In genomic region chr16:1771864-1772361, GRCh38 we compare ENCODE assay signal across 8 cellular contexts. TPM values are rescaled to one million over a fixed set of nuclear protein-coding genes. Genes with fewer than 3 reads are reported as not detected.
DNase-seq lines count a peak whose midpoint lies in the region; ATAC-seq, FAIRE-seq and TF ChIP-seq lines count a peak whose summit lies in the region.

No MANE protein-coding gene starts in this region.

- peak; percentile 57 for FAIRE-seq in GM19239 (lab: Jason Lieb, UNC)

- no peaks in the 10 kb centered on the region for H3K27me3 ChIP-seq in RWPE2 (ENCODE audit: insufficient read depth, poor library complexity, severe bottlenecking)
- no peaks in the 10 kb centered on the region for H3K27me3 ChIP-seq in gastrocnemius medialis

- no peak for TF ChIP-seq POLR2A in gastrocnemius medialis (IDR thresholded peaks at IDR 0.05)

- H3K4me3 ChIP-seq in RWPE2 (ENCODE audit: severe bottlenecking) = peak overlapping the region; percentile 83
- peak overlapping the region; percentile 69 for H3K4me3 ChIP-seq in fibroblast of mammary gland (ENCODE audit: control insufficient read depth, low read depth, low read length)
- H3K4me3 ChIP-seq in gastrocnemius medialis = peak overlapping the region; percentile 70 to 99 (median 79)

- in situ Hi-C loops in gastrocnemius medialis (cut with MboI; ENCODE audit: low sequenced_read_pairs in 4 of 4) = no loop called here

- peaks cover 4% of the 10 kb centered on the region for H3K4me1 ChIP-seq in RWPE2 (ENCODE audit: insufficient read depth, poor library complexity, severe bottlenecking)
- peaks cover 24 to 41% of the 10 kb centered on the region in 2 donors for H3K4me1 ChIP-seq in gastrocnemius medialis

- intact Hi-C loops in gastrocnemius medialis (cut with DNase I; ENCODE audit: low total_unique reads) = loop anchor here (2.0 to 10.0 kb wide), 2 partner anchors 55 to 443 kb away; partner anchors contain the start of genes BRICD5, FAHD1, HAGH and PGP
- intact Hi-C loops in sciatic nerve (cut with DNase I) = no loop called here
- intact Hi-C loops in head of caudate nucleus (cut with DNase I) = no loop called here

- no peak for TF ChIP-seq CTCF in RWPE2 (IDR thresholded peaks at IDR 0.05; ENCODE audit: poor library complexity, severe bottlenecking)
- no peak for TF ChIP-seq CTCF in fibroblast of mammary gland (conservative IDR thresholded peaks at IDR 0.05; ENCODE audit: control insufficient read depth, insufficient read depth, low read depth, low read length)
- no peak for TF ChIP-seq CTCF in gastrocnemius medialis (IDR thresholded peaks at IDR 0.05 in 4 of 5, conservative IDR thresholded peaks at IDR 0.05 in 1 of 5)

- ATAC-seq in RWPE2 (ENCODE audit: low read depth) = no peak
- ATAC-seq in gastrocnemius medialis = no peak
- no peak for ATAC-seq in HG02759 (IDR thresholded peaks at IDR 0.05; ENCODE audit: unreplicated experiment)
- ATAC-seq in sciatic nerve = no peak

- no peaks in the 10 kb centered on the region for H3K9me3 ChIP-seq in RWPE2 (ENCODE audit: severe bottlenecking)
- no peaks in the 10 kb centered on the region for H3K9me3 ChIP-seq in gastrocnemius medialis

- H3K36me3 ChIP-seq in RWPE2 (ENCODE audit: low read depth) (peaks cover 30% of the 10 kb centered on the region), gastrocnemius medialis (peaks cover 0 to 29% of the 10 kb centered on the region in 2 donors)

- H3K27ac ChIP-seq in RWPE2 (ENCODE audit: poor library complexity, severe bottlenecking) (peak overlapping the region; percentile 66), gastrocnemius medialis (peak overlapping the region; percentile 77 to 99 (median 94))

- DNase-seq in GM19239 (ENCODE audit: insufficient read length, low spot score) = no peak
- DNase-seq in RWPE2 (ENCODE audit: low spot score) = no peak
- no peak for DNase-seq in fibroblast of mammary gland (ENCODE audit: low read depth)
- DNase-seq in gastrocnemius medialis = no peak
- DNase-seq in sciatic nerve (ENCODE audit: low spot score) = no peak
- DNase-seq in head of caudate nucleus = no peak
- DNase-seq in A172 (ENCODE audit: low spot score) = no peak

RNA-seq across cellular contexts. Expression of gene NME3, which starts 0.6 kb away (rescaled TPM):
- total RNA-seq in gastrocnemius medialis (10 to 100 TPM; 18.1 to 41.4 (median 34.2) TPM), sciatic nerve (50.1 TPM)
- total RNA-seq in A172 (2014; rRNA removed; shearing (Covaris generic)) = 1.3 and 4.6 TPM in 2 replicates

RNA-seq across cellular contexts. Expression of gene EME2, which starts 0.7 kb away (rescaled TPM):
- total RNA-seq in gastrocnemius medialis = 1 to 10 TPM; 2.1 to 9.2 (median 6.2) TPM
- 15.3 TPM for total RNA-seq in sciatic nerve
- total RNA-seq in A172 (2014; rRNA removed; shearing (Covaris generic)) = 7.8 and 15.8 TPM in 2 replicates

RNA-seq across cellular contexts. Expression of gene MRPS34, which starts 1.0 kb away (rescaled TPM):
- 100 to 1,000 TPM in 2 of 4 donors, 10 to 100 TPM in 2; 65.4 to 120 (median 90.0) TPM for total RNA-seq in gastrocnemius medialis
- 42.7 TPM for total RNA-seq in sciatic nerve
- 208 and 223 TPM in 2 replicates for total RNA-seq in A172 (2014; rRNA removed; shearing (Covaris generic))

RNA-seq across cellular contexts. Expression of gene SPSB3, which starts 10.5 kb away (rescaled TPM):
- total RNA-seq in gastrocnemius medialis (100 to 1,000 TPM in 1 of 4 donors, 10 to 100 TPM in 3; 86.2 to 161 (median 88.3) TPM), sciatic nerve (35.3 TPM)
- total RNA-seq in A172 (2014; rRNA removed; shearing (Covaris generic)) = 36.7 and 37.9 TPM in 2 replicates

RNA-seq across cellular contexts. Expression of gene NUBP2, which starts 10.8 kb away (rescaled TPM):
- total RNA-seq in gastrocnemius medialis = 100 to 1,000 TPM in 1 of 4 donors, 10 to 100 TPM in 3; 77.3 to 163 (median 80.7) TPM
- total RNA-seq in sciatic nerve = 28.0 TPM
- total RNA-seq in A172 (2014; rRNA removed; shearing (Covaris generic)) = 161 and 195 TPM in 2 replicates
